In the genomic region with DNA sequence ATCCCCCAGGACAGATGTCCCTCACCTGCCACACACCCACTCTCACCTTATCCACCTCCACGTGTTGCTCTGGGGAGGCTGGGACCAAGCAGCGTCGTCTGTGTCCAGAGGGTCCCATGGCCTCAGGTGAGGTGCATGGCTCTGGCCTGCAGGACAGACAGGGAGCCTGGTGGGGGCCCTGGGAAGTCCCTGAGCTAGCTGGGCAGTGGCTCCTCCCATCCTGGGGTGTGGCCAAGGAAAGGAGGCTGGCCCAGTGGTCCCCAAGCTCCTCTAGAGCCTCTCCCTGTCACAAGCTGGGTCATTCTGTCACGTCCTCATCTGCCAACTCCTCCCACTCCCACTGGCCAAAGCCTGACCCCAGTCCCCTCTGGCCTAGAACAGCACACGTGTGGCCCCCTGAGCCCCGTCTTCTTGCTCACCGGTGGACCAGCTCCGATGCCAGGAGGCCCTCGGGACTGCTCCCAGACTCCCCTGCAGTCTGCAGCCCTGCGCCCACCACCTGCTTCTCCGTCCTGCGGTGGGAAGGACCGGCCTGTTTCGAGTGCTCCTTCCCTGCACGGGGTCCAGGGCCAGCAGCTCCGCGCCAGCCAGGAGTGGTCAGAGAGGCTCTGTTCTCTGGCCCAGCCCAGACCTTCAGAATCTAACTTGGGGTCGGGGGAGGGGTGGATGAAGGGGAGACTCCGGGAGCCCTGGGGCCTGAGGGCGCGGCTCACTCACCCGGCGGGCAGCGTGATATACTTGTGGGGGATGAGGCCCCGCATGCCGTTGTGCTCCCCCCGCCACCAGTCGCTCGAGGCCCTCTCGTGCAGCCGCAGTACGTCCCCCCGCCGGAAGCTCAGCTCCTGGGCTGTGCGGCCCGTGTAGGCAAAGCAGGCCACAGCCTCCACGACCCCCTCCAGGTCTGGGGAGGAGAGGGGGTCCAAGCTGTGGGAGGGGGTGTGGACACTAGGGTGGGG, we compare ENCODE assay signal across 11 cellular contexts. TPM values are rescaled to one million over a fixed set of nuclear protein-coding genes. Genes with fewer than 3 reads are reported as not detected.
DNase-seq lines count a peak whose midpoint lies in the region; ATAC-seq and TF ChIP-seq lines count a peak whose summit lies in the region.
"Had no signal": no experiment of that assay in that cellular context is flagged by ENCODE, and none has a peak within 500 bp of the region (broad histone marks: within the 10 kb centered on the region; RNA-seq: fewer than 3 reads in every experiment).

No MANE protein-coding gene starts in this region.

- TF ChIP-seq POLR2A in sigmoid colon (IDR thresholded peaks at IDR 0.05) (no peak), transverse colon (IDR thresholded peaks at IDR 0.05) (no peak)

- WGBS in sigmoid colon, 2 donors, result 84 to 88% methylated on average over 37 of the region's 37 CpGs
- WGBS in transverse colon (ENCODE audit: low coverage in 1 of 2), 2 donors, result 83% methylated on average over 37 of the region's 37 CpGs; no CpG with 5 or more reads in 1 of the 2 donors

- H3K4me3 ChIP-seq in sigmoid colon, result no peak overlapping the region
- H3K4me3 ChIP-seq in transverse colon, result no peak overlapping the region

- no peaks in the 10 kb centered on the region for H3K9me3 ChIP-seq in sigmoid colon
- no peaks in the 10 kb centered on the region for H3K9me3 ChIP-seq in transverse colon

- in situ Hi-C loops in SK-MEL-5 (cut with HindIII; ENCODE audit: low pct_unique_long_range_greater_than_20kb, low sequenced_read_pairs) (no loop called here), transverse colon (cut with MboI; ENCODE audit: low pct_ligation_motif_present in 1 of 4, low pct_unique_long_range_greater_than_20kb in 1 of 4, low sequenced_read_pairs in 3 of 4) (loop anchor here in 1 of 4 donors (25.0 kb wide), 1 partner anchor 97 kb away; no protein-coding TSS in a partner anchor)

- no peak overlapping the region for H3K27ac ChIP-seq in sigmoid colon
- H3K27ac ChIP-seq in transverse colon, result no peak overlapping the region

- intact Hi-C loops in left ventricle myocardium superior (cut with micrococcal nuclease), result no loop called here
- intact Hi-C loops in Right ventricle myocardium superior (cut with DNase I), result no loop called here
- intact Hi-C loops in sigmoid colon (cut with DNase I), result no loop called here
- intact Hi-C loops in transverse colon (cut with DNase I; ENCODE audit: low total_unique reads), result no loop called here

- ATAC-seq in left ventricle myocardium superior (peak; percentile 26), Right ventricle myocardium superior (ENCODE audit: poor library complexity) (no peak)

- no peak for TF ChIP-seq CTCF in sigmoid colon (IDR thresholded peaks at IDR 0.05)
- no peak for TF ChIP-seq CTCF in transverse colon (IDR thresholded peaks at IDR 0.05)

- peaks cover 0 to 4% (median 0%) of the 10 kb centered on the region in 4 donors for H3K4me1 ChIP-seq in sigmoid colon
- peaks cover 0 to 3% (median under 1%) of the 10 kb centered on the region in 4 donors for H3K4me1 ChIP-seq in transverse colon

- H3K36me3 ChIP-seq in sigmoid colon, result no peaks in the 10 kb centered on the region
- H3K36me3 ChIP-seq in transverse colon, result no peaks in the 10 kb centered on the region

- TF ChIP-seq EP300 in sigmoid colon (IDR thresholded peaks at IDR 0.05) (no peak), transverse colon (IDR thresholded peaks at IDR 0.05; ENCODE audit: low read depth) (no peak)

- H3K27me3 ChIP-seq in sigmoid colon (peaks cover 0 to 6% (median 0%) of the 10 kb centered on the region in 3 donors), transverse colon (no peaks in the 10 kb centered on the region)

- no peak for DNase-seq in left ventricle myocardium superior
- DNase-seq in Right ventricle myocardium superior, result no peak
- peak; percentile 56 for DNase-seq in SK-MEL-5 (ENCODE audit: low read depth, low spot score)
- DNase-seq in sigmoid colon, result peak; percentile 61
- DNase-seq in transverse colon, result no peak
- DNase-seq in COLO668 (lab: John Stamatoyannopoulos, UW; ENCODE audit: unreplicated experiment), result no peak
- DNase-seq: cortex of kidney, head of caudate nucleus, MM.1S had no signal

RNA-seq across cellular contexts. Expression of gene AVPR2, which starts 4.8 kb away (rescaled TPM):
- total RNA-seq in left ventricle myocardium superior (3.3 TPM), Right ventricle myocardium superior (4.1 TPM), sigmoid colon (1 to 10 TPM; 1.1 to 2.2 (median 1.3) TPM), transverse colon (10 to 100 TPM in 1 of 4 donors, 1 to 10 TPM in 1, under 1 TPM in 1, not detected in 1; 0.41 to 72.2 (median 9.8) TPM)
- total RNA-seq in SK-MEL-5 (2014; rRNA removed; shearing (Covaris generic)), result 0.26 and 0.27 TPM in 2 replicates
- polyA plus RNA-seq in SK-MEL-5 (2015; cell fraction: cytosol; rRNA removed), result 0.07 and 0.22 TPM in 2 replicates
- 0.18 and 0.36 TPM in 2 replicates for polyA plus RNA-seq in SK-MEL-5 (2015; cell fraction: nucleus; rRNA removed)
- 1 to 10 TPM in 1 of 3 donors, not detected in 2; 1.1 TPM for polyA plus RNA-seq in sigmoid colon
- total RNA-seq: mononuclear cell had no signal
- polyA plus RNA-seq: BJ had no signal

RNA-seq across cellular contexts. Expression of gene ARHGAP4, which starts 16.8 kb away (rescaled TPM):
- total RNA-seq in left ventricle myocardium superior (10.0 TPM), Right ventricle myocardium superior (10.3 TPM), sigmoid colon (10 to 100 TPM; 12.4 to 27.4 (median 16.3) TPM), transverse colon (10 to 100 TPM; 44.9 to 52.4 (median 49.9) TPM)
- 15.0 and 17.5 TPM in 2 replicates for total RNA-seq in SK-MEL-5 (2014; rRNA removed; shearing (Covaris generic))
- polyA plus RNA-seq in SK-MEL-5 (2015; cell fraction: cytosol; rRNA removed), result 13.6 and 15.7 TPM in 2 replicates
- 108 and 136 TPM in 2 replicates for polyA plus RNA-seq in SK-MEL-5 (2015; cell fraction: nucleus; rRNA removed)
- polyA plus RNA-seq in sigmoid colon, result 100 to 1,000 TPM in 1 of 3 donors, 10 to 100 TPM in 1, 1 to 10 TPM in 1; 8.4 to 122 (median 17.3) TPM

RNA-seq across cellular contexts. Expression of gene L1CAM, which starts 23.3 kb away (rescaled TPM):
- 4.8 TPM for total RNA-seq in left ventricle myocardium superior
- total RNA-seq in Right ventricle myocardium superior, result 5.3 TPM
- 58.4 and 78.9 TPM in 2 replicates for total RNA-seq in SK-MEL-5 (2014; rRNA removed; shearing (Covaris generic))
- 191 and 257 TPM in 2 replicates for polyA plus RNA-seq in SK-MEL-5 (2015; cell fraction: cytosol; rRNA removed)
- polyA plus RNA-seq in SK-MEL-5 (2015; cell fraction: nucleus; rRNA removed), result 138 and 147 TPM in 2 replicates
- 10 to 100 TPM in 3 of 4 donors, 1 to 10 TPM in 1; 6.6 to 30.2 (median 23.1) TPM for total RNA-seq in sigmoid colon
- polyA plus RNA-seq in sigmoid colon, result 10 to 100 TPM in 1 of 3 donors, 1 to 10 TPM in 1, not detected in 1; 2.4 to 10.5 TPM
- 1 to 10 TPM; 5.2 to 7.1 (median 6.1) TPM for total RNA-seq in transverse colon

RNA-seq across cellular contexts. Expression of gene NAA10, which starts 25.5 kb away (rescaled TPM):
- total RNA-seq in left ventricle myocardium superior, result 72.2 TPM
- total RNA-seq in Right ventricle myocardium superior, result 70.4 TPM
- total RNA-seq in SK-MEL-5 (2014; rRNA removed; shearing (Covaris generic)), result 85.7 and 96.4 TPM in 2 replicates
- 205 and 223 TPM in 2 replicates for polyA plus RNA-seq in SK-MEL-5 (2015; cell fraction: cytosol; rRNA removed)
- polyA plus RNA-seq in SK-MEL-5 (2015; cell fraction: nucleus; rRNA removed), result 401 and 402 TPM in 2 replicates
- total RNA-seq in sigmoid colon, result 100 to 1,000 TPM in 1 of 4 donors, 10 to 100 TPM in 3; 57.4 to 113 (median 79.2) TPM
- polyA plus RNA-seq in sigmoid colon, result 100 to 1,000 TPM in 1 of 3 donors, 10 to 100 TPM in 2; 78.6 to 128 (median 84.7) TPM
- total RNA-seq in transverse colon, result 10 to 100 TPM; 29.9 to 57.2 (median 47.4) TPM

RNA-seq across cellular contexts. Expression of gene RENBP, which starts 35.1 kb away (rescaled TPM):
- total RNA-seq in left ventricle myocardium superior (8.9 TPM), Right ventricle myocardium superior (11.1 TPM), sigmoid colon (10 to 100 TPM in 3 of 4 donors, 1 to 10 TPM in 1; 9.8 to 16.8 (median 13.1) TPM), transverse colon (10 to 100 TPM in 1 of 4 donors, 1 to 10 TPM in 2, not detected in 1; 4.6 to 13.1 (median 7.2) TPM)
- total RNA-seq in SK-MEL-5 (2014; rRNA removed; shearing (Covaris generic)), result 12.3 and 13.4 TPM in 2 replicates
- 7.6 and 9.4 TPM in 2 replicates for polyA plus RNA-seq in SK-MEL-5 (2015; cell fraction: cytosol; rRNA removed)
- 19.6 and 22.4 TPM in 2 replicates for polyA plus RNA-seq in SK-MEL-5 (2015; cell fraction: nucleus; rRNA removed)
- 10 to 100 TPM; 10.2 to 15.1 (median 15.0) TPM for polyA plus RNA-seq in sigmoid colon

Comparison
In these comparisons a context has a peak if more than half of its experiments do, and no peak if none do; other contexts are left out.
1. DNase-seq: peak in SK-MEL-5 (single experiment) and sigmoid colon (single experiment); none in left ventricle myocardium superior (single experiment), Right ventricle myocardium superior (single experiment), transverse colon (single experiment) and COLO668 (single experiment).